Comparison of ENCODE assay signal across 24 cellular contexts in genomic region chr21:15071012-15071411, GRCh38.
"Had no signal": no experiment of that assay in that cellular context is flagged by ENCODE, and none has a peak within 500 bp of the region (broad histone marks: within the 10 kb centered on the region; RNA-seq: fewer than 3 reads in every experiment).

No MANE protein-coding gene starts in this region.

- FAIRE-seq: bronchial epithelial cell, endometrium had no signal

- ATAC-seq: activated CD8-positive, alpha-beta T cell treated with anti-CD3 and anti-CD28 coated beads for 36 hours; activated naive CD4-positive, alpha-beta T cell treated with anti-CD3 and anti-CD28 coated beads, Interleukin-2, amount 50 U/mL, for 72 hours; activated T-cell treated with anti-CD3 and anti-CD28 coated beads, Interleukin-2, amount 50 U/mL, for 4 hours; activated T-helper 17 cell treated with anti-CD3 and anti-CD28 coated beads, Interleukin-2, amount 50 U/mL, for 72 hours; natural killer cell; right lobe of liver had no signal

- H3K9me3 Mint-ChIP-seq: activated B cell treated with CpG ODN at 0.5 μM for 24 hours; activated CD8-positive, alpha-beta T cell treated with anti-CD3 and anti-CD28 coated beads for 36 hours; activated naive CD4-positive, alpha-beta T cell treated with anti-CD3 and anti-CD28 coated beads, Interleukin-2, amount 50 U/mL, for 72 hours; activated T-cell treated with anti-CD3 and anti-CD28 coated beads, Interleukin-2, amount 50 U/mL, for 4 hours; activated T-helper 17 cell treated with anti-CD3 and anti-CD28 coated beads, Interleukin-2, amount 50 U/mL, for 72 hours; central memory CD8-positive, alpha-beta T cell; dendritic cell treated with granulocyte-macrophage colony-stimulating factor and Interleukin-4, amounts not matched to agents 40 ng/mL and 50 ng/mL, for 4 days; natural killer cell; stimulated activated naive CD8-positive, alpha-beta T cell treated with anti-CD3 and anti-CD28 coated beads, Interleukin-15, Interleukin-2, amounts not matched to agents 100 ng/mL and 50 ng/mL, for 24 hours; T-helper 1 cell treated with Interleukin-12 subunit alpha and Interleukin-12 subunit beta and Interleukin-4 antibody, amounts not matched to agents 30 μg/mL and 1 μg/mL, for 36 hours; type B pancreatic cell had no signal

- H3K27me3 Mint-ChIP-seq: activated B cell treated with CpG ODN at 0.5 μM for 24 hours; dendritic cell treated with granulocyte-macrophage colony-stimulating factor and Interleukin-4, amounts not matched to agents 40 ng/mL and 50 ng/mL, for 4 days; stimulated activated naive CD8-positive, alpha-beta T cell treated with anti-CD3 and anti-CD28 coated beads, Interleukin-15, Interleukin-2, amounts not matched to agents 100 ng/mL and 50 ng/mL, for 24 hours; type B pancreatic cell had no signal

- H3K4me1 ChIP-seq: right lobe of liver, uterus had no signal

- H3K4me3 ChIP-seq: esophagus squamous epithelium, right lobe of liver, thoracic aorta, uterus had no signal

- H3K9me3 ChIP-seq: esophagus squamous epithelium, right lobe of liver, thoracic aorta, uterus had no signal

- H3K36me3 Mint-ChIP-seq: activated naive CD4-positive, alpha-beta T cell treated with anti-CD3 and anti-CD28 coated beads, Interleukin-2, amount 50 U/mL, for 72 hours; natural killer cell; type B pancreatic cell had no signal

- H3K27me3 ChIP-seq: esophagus squamous epithelium, right lobe of liver, uterus had no signal

- H3K27ac ChIP-seq: epithelial cell of prostate, esophagus squamous epithelium, right lobe of liver, thoracic aorta, uterus had no signal

- H3K27ac Mint-ChIP-seq: activated B cell treated with CpG ODN at 0.5 μM for 24 hours; activated CD8-positive, alpha-beta T cell treated with anti-CD3 and anti-CD28 coated beads for 36 hours; activated naive CD4-positive, alpha-beta T cell treated with anti-CD3 and anti-CD28 coated beads, Interleukin-2, amount 50 U/mL, for 72 hours; activated T-helper 17 cell treated with anti-CD3 and anti-CD28 coated beads, Interleukin-2, amount 50 U/mL, for 72 hours; dendritic cell treated with granulocyte-macrophage colony-stimulating factor and Interleukin-4, amounts not matched to agents 40 ng/mL and 50 ng/mL, for 4 days; natural killer cell; stimulated activated naive CD8-positive, alpha-beta T cell treated with anti-CD3 and anti-CD28 coated beads, Interleukin-15, Interleukin-2, amounts not matched to agents 100 ng/mL and 50 ng/mL, for 24 hours; T-helper 1 cell treated with Interleukin-12 subunit alpha and Interleukin-12 subunit beta and Interleukin-4 antibody, amounts not matched to agents 30 μg/mL and 1 μg/mL, for 36 hours; type B pancreatic cell had no signal

- H3K4me3 Mint-ChIP-seq: activated B cell treated with CpG ODN at 0.5 μM for 24 hours; activated CD8-positive, alpha-beta T cell treated with anti-CD3 and anti-CD28 coated beads for 36 hours; activated T-cell treated with anti-CD3 and anti-CD28 coated beads, Interleukin-2, amount 50 U/mL, for 4 hours; activated T-helper 17 cell treated with anti-CD3 and anti-CD28 coated beads, Interleukin-2, amount 50 U/mL, for 72 hours; central memory CD8-positive, alpha-beta T cell; dendritic cell treated with granulocyte-macrophage colony-stimulating factor and Interleukin-4, amounts not matched to agents 40 ng/mL and 50 ng/mL, for 4 days; natural killer cell; stimulated activated naive CD8-positive, alpha-beta T cell treated with anti-CD3 and anti-CD28 coated beads, Interleukin-15, Interleukin-2, amounts not matched to agents 100 ng/mL and 50 ng/mL, for 24 hours; T-helper 1 cell treated with Interleukin-12 subunit alpha and Interleukin-12 subunit beta and Interleukin-4 antibody, amounts not matched to agents 30 μg/mL and 1 μg/mL, for 36 hours; type B pancreatic cell had no signal

- DNase-seq: activated B cell treated with CpG ODN at 0.5 μM for 24 hours; activated CD4-positive, alpha-beta T cell treated with anti-CD3 and anti-CD28 coated beads, Interleukin-2, amount 50 U/mL, for 1 hour; activated CD8-positive, alpha-beta T cell treated with anti-CD3 and anti-CD28 coated beads for 36 hours; activated T-cell treated with anti-CD3 and anti-CD28 coated beads, Interleukin-2, amount 50 U/mL, for 4 hours; esophagus squamous epithelium; foreskin melanocyte; glutamatergic neuron; natural killer cell; right lobe of liver; stimulated activated CD4-positive, alpha-beta T cell treated with anti-CD3 and anti-CD28 coated beads, Interleukin-12 subunit alpha, Interleukin-12 subunit beta, amount 100 ng/mL, for 4 hours; stimulated activated CD4-positive, alpha-beta T cell treated with anti-CD3 and anti-CD28 coated beads, Interleukin-4, amount 100 ng/mL, for 1 hour; T1000; uterus had no signal

- H3K36me3 ChIP-seq: esophagus squamous epithelium, right lobe of liver, thoracic aorta, uterus had no signal
